ENCODE assay signal across 17 cellular contexts in the genomic region with DNA sequence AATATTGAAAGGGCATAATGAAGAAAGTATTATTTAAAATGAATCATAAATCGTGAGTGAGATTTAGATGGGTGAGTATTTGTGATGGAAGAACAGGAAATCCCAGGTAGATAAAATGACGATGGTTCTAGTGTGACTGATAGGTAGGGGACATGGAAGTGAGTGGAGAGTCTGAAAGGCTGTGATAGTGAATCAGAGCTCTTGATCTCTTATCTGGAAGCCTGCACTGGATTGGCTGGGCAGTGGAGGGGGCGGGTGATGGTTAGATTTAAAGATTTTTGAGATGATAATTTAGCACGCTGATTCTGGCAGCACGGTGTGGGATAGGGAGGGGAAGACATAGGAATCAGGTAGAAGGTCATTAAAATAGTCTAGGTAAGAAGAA. TPM values are rescaled to one million over a fixed set of nuclear protein-coding genes. Genes with fewer than 3 reads are reported as not detected.
A peak's percentile ranks its signal among the peaks of the same experiment; 100 is the strongest.
DNase-seq lines count a peak whose midpoint lies in the region; ATAC-seq and TF ChIP-seq lines count a peak whose summit lies in the region.
"Had no signal": no experiment of that assay in that cellular context is flagged by ENCODE, and none has a peak within 500 bp of the region (broad histone marks: within the 10 kb centered on the region; RNA-seq: fewer than 3 reads in every experiment).

No MANE protein-coding gene starts in this region.

- TF ChIP-seq EP300 in SK-N-SH (IDR thresholded peaks at IDR 0.05; ENCODE audit: borderline replicate concordance in 1 of 2, low read depth in 1 of 2, low read length in 1 of 2): no peak

- no peaks in the 10 kb centered on the region for H3K36me3 Mint-ChIP-seq in activated naive CD8-positive, alpha-beta T cell treated with anti-CD3 and anti-CD28 coated beads, Interleukin-2, amount 10 ng/mL, durations not matched to agents 7 days and 5 days
- H3K36me3 Mint-ChIP-seq in activated naive CD8-positive, alpha-beta T cell treated with anti-CD3 and anti-CD28 coated beads, Interleukin-2, amount 50 U/mL, for 24 hours (ENCODE audit: low read depth): no peaks in the 10 kb centered on the region
- H3K36me3 Mint-ChIP-seq in T-helper 2 cell treated with Interferon-gamma antibody and Interleukin-4, amounts not matched to agents 5 μg/mL and 100 μg/mL, for 36 hours (ENCODE audit: low read depth): no peaks in the 10 kb centered on the region
- peaks cover 6 to 13% of the 10 kb centered on the region in 2 donors for H3K36me3 Mint-ChIP-seq in activated naive CD4-positive, alpha-beta T cell treated with anti-CD3 and anti-CD28 coated beads, Interleukin-2, amount 50 U/mL, for 72 hours

- no peaks in the 10 kb centered on the region for H3K4me1 Mint-ChIP-seq in activated naive CD8-positive, alpha-beta T cell treated with anti-CD3 and anti-CD28 coated beads, Interleukin-2, amount 10 ng/mL, durations not matched to agents 7 days and 5 days
- no peaks in the 10 kb centered on the region for H3K4me1 Mint-ChIP-seq in activated naive CD8-positive, alpha-beta T cell treated with anti-CD3 and anti-CD28 coated beads, Interleukin-2, amount 50 U/mL, for 24 hours
- H3K4me1 Mint-ChIP-seq in T-helper 2 cell treated with Interferon-gamma antibody and Interleukin-4, amounts not matched to agents 5 μg/mL and 100 μg/mL, for 36 hours (ENCODE audit: low read depth): no peaks in the 10 kb centered on the region
- H3K4me1 Mint-ChIP-seq: GM23338 had no signal

- H3K9me3 ChIP-seq in SK-N-SH: no peaks in the 10 kb centered on the region

- H3K4me1 ChIP-seq in SK-N-SH (ENCODE audit: control insufficient read depth in 1 of 2, insufficient read depth in 2 of 2, low read depth in 1 of 2, low read length in 1 of 2) (peaks cover 0 to 5% of the 10 kb centered on the region in 2 experiments; a peak in 2 of 4 replicates), foreskin keratinocyte (no peaks in the 10 kb centered on the region)

- H3K4me2 ChIP-seq in SK-N-SH: no peak overlapping the region
- H3K4me2 ChIP-seq: BLaER1 treated with 17β-estradiol and CSF1 and Interleukin-3, amounts not matched to agents 10 nM and 100 nM; GM23338 had no signal

- no peak for TF ChIP-seq RAD21 in SK-N-SH (IDR thresholded peaks at IDR 0.05; ENCODE audit: low read length)

- POLR2A ChIA-PET in activated naive CD8-positive, alpha-beta T cell treated with anti-CD3 and anti-CD28 coated beads, Interleukin-2, amount 10 ng/mL, durations not matched to agents 7 days and 5 days (lab: Charles Lee): no interaction called here
- POLR2A ChIA-PET in SK-N-SH (lab: Yijun Ruan, JAX): no interaction called here

- H4K20me1 ChIP-seq in SK-N-SH (ENCODE audit: insufficient read depth): no peaks in the 10 kb centered on the region
- H4K20me1 ChIP-seq: BLaER1 treated with 17β-estradiol and CSF1 and Interleukin-3, amounts not matched to agents 10 nM and 100 nM had no signal

- no peak for ATAC-seq in activated naive CD8-positive, alpha-beta T cell treated with anti-CD3 and anti-CD28 coated beads, Interleukin-2, amount 10 ng/mL, durations not matched to agents 7 days and 5 days (ENCODE audit: low read depth)
- no peak for ATAC-seq in activated naive CD8-positive, alpha-beta T cell treated with anti-CD3 and anti-CD28 coated beads, Interleukin-2, amount 50 U/mL, for 24 hours
- ATAC-seq in foreskin keratinocyte (peak; percentile 55), GM21786 (IDR thresholded peaks at IDR 0.05; ENCODE audit: unreplicated experiment) (no peak)
- no peak for ATAC-seq in activated naive CD4-positive, alpha-beta T cell treated with anti-CD3 and anti-CD28 coated beads, Interleukin-2, amount 50 U/mL, for 72 hours
- ATAC-seq: GM12878, GM23338 had no signal

- H3K36me3 ChIP-seq in SK-N-SH (replicated peaks in 1 of 2; ENCODE audit: control insufficient read depth in 1 of 2, insufficient read depth in 2 of 2, low read length in 1 of 2): no peaks in the 10 kb centered on the region
- H3K36me3 ChIP-seq: BLaER1 treated with 17β-estradiol and CSF1 and Interleukin-3, amounts not matched to agents 10 nM and 100 nM had no signal

- H3F3A ChIP-seq in SK-N-SH (replicated peaks; ENCODE audit: insufficient read depth): no peaks in the 10 kb centered on the region

- peak overlapping the region; percentile 30 for H3K27ac Mint-ChIP-seq in activated naive CD8-positive, alpha-beta T cell treated with anti-CD3 and anti-CD28 coated beads, Interleukin-2, amount 10 ng/mL, durations not matched to agents 7 days and 5 days
- H3K27ac Mint-ChIP-seq in activated naive CD8-positive, alpha-beta T cell treated with anti-CD3 and anti-CD28 coated beads, Interleukin-2, amount 50 U/mL, for 24 hours: no peak overlapping the region
- no peak overlapping the region for H3K27ac Mint-ChIP-seq in T-helper 2 cell treated with Interferon-gamma antibody and Interleukin-4, amounts not matched to agents 5 μg/mL and 100 μg/mL, for 36 hours
- H3K27ac Mint-ChIP-seq in activated naive CD4-positive, alpha-beta T cell treated with anti-CD3 and anti-CD28 coated beads, Interleukin-2, amount 50 U/mL, for 72 hours: no peak overlapping the region
- H3K27ac Mint-ChIP-seq: CD4-positive, alpha-beta T cell; GM23338 had no signal

- H3K27me3 Mint-ChIP-seq in activated naive CD8-positive, alpha-beta T cell treated with anti-CD3 and anti-CD28 coated beads, Interleukin-2, amount 10 ng/mL, durations not matched to agents 7 days and 5 days: peaks cover 9% of the 10 kb centered on the region
- H3K27me3 Mint-ChIP-seq in activated naive CD8-positive, alpha-beta T cell treated with anti-CD3 and anti-CD28 coated beads, Interleukin-2, amount 50 U/mL, for 24 hours: peaks cover 5% of the 10 kb centered on the region
- H3K27me3 Mint-ChIP-seq in T-helper 2 cell treated with Interferon-gamma antibody and Interleukin-4, amounts not matched to agents 5 μg/mL and 100 μg/mL, for 36 hours (ENCODE audit: low read depth): peaks cover 8% of the 10 kb centered on the region

- H3K9ac ChIP-seq in SK-N-SH: no peak overlapping the region
- H3K9ac ChIP-seq: BLaER1 treated with 17β-estradiol and CSF1 and Interleukin-3, amounts not matched to agents 10 nM and 100 nM had no signal

- WGBS in SK-N-SH (ENCODE audit: low lambda C conversion rate): 28% methylated on average over 5 of the region's 5 CpGs

- no peak overlapping the region for H3K4me3 Mint-ChIP-seq in activated naive CD8-positive, alpha-beta T cell treated with anti-CD3 and anti-CD28 coated beads, Interleukin-2, amount 10 ng/mL, durations not matched to agents 7 days and 5 days
- no peak overlapping the region for H3K4me3 Mint-ChIP-seq in activated naive CD8-positive, alpha-beta T cell treated with anti-CD3 and anti-CD28 coated beads, Interleukin-2, amount 50 U/mL, for 24 hours
- H3K4me3 Mint-ChIP-seq in T-helper 2 cell treated with Interferon-gamma antibody and Interleukin-4, amounts not matched to agents 5 μg/mL and 100 μg/mL, for 36 hours: no peak overlapping the region
- H3K4me3 Mint-ChIP-seq: CD4-positive, alpha-beta T cell; GM23338 had no signal

- no peak overlapping the region for H3K4me3 ChIP-seq in SK-N-SH (ENCODE audit: low read depth in 2 of 2, low read length in 1 of 2)
- H3K4me3 ChIP-seq: BLaER1 treated with 17β-estradiol and CSF1 and Interleukin-3, amounts not matched to agents 10 nM and 100 nM; GM12878; GM23338 had no signal

- TF ChIP-seq CTCF in SK-N-SH (IDR thresholded peaks at IDR 0.05) (no peak), foreskin keratinocyte (conservative IDR thresholded peaks at IDR 0.05) (no peak)

- CTCF ChIA-PET in SK-N-SH (lab: Yijun Ruan, JAX): no interaction called here

- H3K27me3 ChIP-seq in SK-N-SH (ENCODE audit: insufficient read depth): no peaks in the 10 kb centered on the region
- peaks cover 22% of the 10 kb centered on the region for H3K27me3 ChIP-seq in foreskin keratinocyte
- H3K27me3 ChIP-seq: BLaER1 treated with 17β-estradiol and CSF1 and Interleukin-3, amounts not matched to agents 10 nM and 100 nM had no signal

- H3K9me2 ChIP-seq in SK-N-SH: no peaks in the 10 kb centered on the region

- H3K79me2 ChIP-seq in SK-N-SH (ENCODE audit: insufficient read depth): no peaks in the 10 kb centered on the region

- peaks cover 2% of the 10 kb centered on the region for H3K9me3 Mint-ChIP-seq in activated naive CD8-positive, alpha-beta T cell treated with anti-CD3 and anti-CD28 coated beads, Interleukin-2, amount 10 ng/mL, durations not matched to agents 7 days and 5 days
- H3K9me3 Mint-ChIP-seq in activated naive CD8-positive, alpha-beta T cell treated with anti-CD3 and anti-CD28 coated beads, Interleukin-2, amount 50 U/mL, for 24 hours: no peaks in the 10 kb centered on the region
- H3K9me3 Mint-ChIP-seq in T-helper 2 cell treated with Interferon-gamma antibody and Interleukin-4, amounts not matched to agents 5 μg/mL and 100 μg/mL, for 36 hours: no peaks in the 10 kb centered on the region
- peaks cover 0 to 5% of the 10 kb centered on the region in 2 donors for H3K9me3 Mint-ChIP-seq in activated naive CD4-positive, alpha-beta T cell treated with anti-CD3 and anti-CD28 coated beads, Interleukin-2, amount 50 U/mL, for 72 hours
- H3K9me3 Mint-ChIP-seq: CD4-positive, alpha-beta T cell had no signal

- H2AFZ ChIP-seq in SK-N-SH (ENCODE audit: low read depth): no peak overlapping the region
- H2AFZ ChIP-seq: GM23338 had no signal

- DNase-seq in activated naive CD8-positive, alpha-beta T cell treated with anti-CD3 and anti-CD28 coated beads, Interleukin-2, amount 10 ng/mL, durations not matched to agents 7 days and 5 days: no peak
- DNase-seq in activated naive CD8-positive, alpha-beta T cell treated with anti-CD3 and anti-CD28 coated beads, Interleukin-2, amount 50 U/mL, for 24 hours: no peak
- DNase-seq in SK-N-SH: peak; percentile 6
- DNase-seq in foreskin keratinocyte: no peak
- DNase-seq in T-helper 2 cell treated with Interferon-gamma antibody and Interleukin-4, amounts not matched to agents 5 μg/mL and 100 μg/mL, for 36 hours (ENCODE audit: low spot score): no peak
- DNase-seq in activated naive CD4-positive, alpha-beta T cell treated with anti-CD3 and anti-CD28 coated beads, Interleukin-2, amount 50 U/mL, for 72 hours (ENCODE audit: low spot score in 2 of 2): no peak
- DNase-seq in activated CD4-positive, CD25-positive, alpha-beta regulatory T cell treated with anti-CD3 and anti-CD28 coated beads, Interleukin-2, amount 50 U/mL, for 72 hours: no peak
- DNase-seq: 8988T; ACHN; CD4-positive, alpha-beta T cell; DMS79; H7 had no signal

- H3K27ac ChIP-seq in SK-N-SH (ENCODE audit: low read depth in 2 of 2, low read length in 1 of 2) (no peak overlapping the region), foreskin keratinocyte (no peak overlapping the region)
- H3K27ac ChIP-seq: BLaER1 treated with 17β-estradiol and CSF1 and Interleukin-3, amounts not matched to agents 10 nM and 100 nM had no signal

TF ChIP-seq in SK-N-SH, 30 proteins besides CTCF, POLR2A, EP300 and RAD21 (continues in another document):
- TF ChIP-seq MXI1 (IDR thresholded peaks at IDR 0.05; ENCODE audit: low read depth, low read length): no peak

RNA-seq across cellular contexts. Expression of a gene that starts 20.1 kb away (rescaled TPM):
- 1 to 10 TPM; 1.7 to 2.0 TPM for total RNA-seq in activated naive CD8-positive, alpha-beta T cell treated with anti-CD3 and anti-CD28 coated beads, Interleukin-2, amount 10 ng/mL, durations not matched to agents 7 days and 5 days
- polyA plus RNA-seq in SK-N-SH (2012; rRNA removed) (not detected in 2 replicates), foreskin keratinocyte (not detected in 2 replicates)
- polyA plus RNA-seq in SK-N-SH (2012; cell fraction: cytosol; rRNA removed): not detected in 2 replicates
- polyA plus RNA-seq in SK-N-SH (2012; cell fraction: nucleus; rRNA removed): 0.25 and 0.43 TPM in 2 replicates
- total RNA-seq in foreskin keratinocyte: not detected in 2 replicates
- under 1 TPM; 0.62 to 0.87 TPM for total RNA-seq in activated naive CD4-positive, alpha-beta T cell treated with anti-CD3 and anti-CD28 coated beads, Interleukin-2, amount 50 U/mL, for 72 hours
- total RNA-seq: G401, GM23338 had no signal
- polyA plus RNA-seq: GM23338 had no signal
